In genomic region chr14:40838601-40839000, GRCh38 we compare ENCODE assay signal across 8 cellular contexts.
"Had no signal": no experiment of that assay in that cellular context is flagged by ENCODE, and none has a peak within 500 bp of the region (broad histone marks: within the 10 kb centered on the region; RNA-seq: fewer than 3 reads in every experiment).

No MANE protein-coding gene starts in this region.

- H3K9ac ChIP-seq: GM23248 had no signal

- H3K27ac ChIP-seq: GM23248 had no signal

- ATAC-seq: K562 had no signal

- FAIRE-seq: H54, HTR-8/SVneo, K562 had no signal

- H2AFZ ChIP-seq: GM23248 had no signal

- H3K4me3 ChIP-seq: GM23248, K562 had no signal

- DNase-seq: GM23248, GOT3, H9, HCEC 1CT, KG1 had no signal
